ENCODE assay signal across 1 cellular context in genomic region chr14:90510208-90510607, GRCh38.
TF ChIP-seq lines count a peak whose summit lies in the region.

No MANE protein-coding gene starts in this region.

TF ChIP-seq in HCT116, 20 proteins besides CTCF, POLR2A, EP300 and RAD21 (continued from another document):
- TF ChIP-seq ZBTB33 (IDR thresholded peaks at IDR 0.05; ENCODE audit: extremely low read depth, insufficient replicate concordance, low read length) (no peak), YY1 (IDR thresholded peaks at IDR 0.05; ENCODE audit: extremely low read depth, insufficient replicate concordance, low read depth, low read length) (no peak), MAX (IDR thresholded peaks at IDR 0.05) (no peak), SP1 (IDR thresholded peaks at IDR 0.05; ENCODE audit: low read depth) (no peak)
TF ChIP-seq in HCT116: peak in this region for 0.
